In genomic region chr15:94460624-94461023, GRCh38 we compare ENCODE assay signal across 29 cellular contexts.
"Had no signal": no experiment of that assay in that cellular context is flagged by ENCODE, and none has a peak within 500 bp of the region (broad histone marks: within the 10 kb centered on the region; RNA-seq: fewer than 3 reads in every experiment).

No MANE protein-coding gene starts in this region.

- H3K27ac Mint-ChIP-seq: dendritic cell treated with granulocyte-macrophage colony-stimulating factor and Interleukin-4, amounts not matched to agents 40 ng/mL and 50 ng/mL, for 4 days; endodermal cell; mesothelial cell of epicardium; nephron progenitor cell; stimulated activated naive B cell treated with anti-CD40 and anti-IgM and Interleukin-4, amounts not matched to agents 10 μg/mL and 1 μg/mL and 100 μg/mL, for 72 hours; stimulated activated naive CD8-positive, alpha-beta T cell treated with anti-CD3 and anti-CD28 coated beads, Interleukin-15, Interleukin-2, amounts not matched to agents 100 ng/mL and 50 ng/mL, for 24 hours had no signal

- H3K9me3 Mint-ChIP-seq: central memory CD8-positive, alpha-beta T cell; dendritic cell treated with granulocyte-macrophage colony-stimulating factor and Interleukin-4, amounts not matched to agents 40 ng/mL and 50 ng/mL, for 4 days; endodermal cell; naive B cell; stimulated activated naive B cell treated with anti-CD40 and anti-IgM and Interleukin-4, amounts not matched to agents 10 μg/mL and 1 μg/mL and 100 μg/mL, for 72 hours; stimulated activated naive CD8-positive, alpha-beta T cell treated with anti-CD3 and anti-CD28 coated beads, Interleukin-15, Interleukin-2, amounts not matched to agents 100 ng/mL and 50 ng/mL, for 24 hours had no signal

- FAIRE-seq: kidney, pancreas, small intestine had no signal

- H3K27me3 ChIP-seq: colonic mucosa, gastroesophageal sphincter, heart left ventricle, hepatocyte, left lung, neutrophil, pancreas, right lobe of liver, transverse colon had no signal

- H3K27me3 Mint-ChIP-seq: central memory CD8-positive, alpha-beta T cell; dendritic cell treated with granulocyte-macrophage colony-stimulating factor and Interleukin-4, amounts not matched to agents 40 ng/mL and 50 ng/mL, for 4 days; naive B cell; stimulated activated naive B cell treated with anti-CD40 and anti-IgM and Interleukin-4, amounts not matched to agents 10 μg/mL and 1 μg/mL and 100 μg/mL, for 72 hours; stimulated activated naive CD8-positive, alpha-beta T cell treated with anti-CD3 and anti-CD28 coated beads, Interleukin-15, Interleukin-2, amounts not matched to agents 100 ng/mL and 50 ng/mL, for 24 hours had no signal

- H3K4me2 ChIP-seq: hepatocyte had no signal

- H3K9me3 ChIP-seq: colonic mucosa, gastroesophageal sphincter, heart left ventricle, left lung, mucosa of descending colon, neutrophil, pancreas, right lobe of liver, thoracic aorta, transverse colon had no signal

- H3K4me1 ChIP-seq: colonic mucosa, gastroesophageal sphincter, heart left ventricle, left lung, right lobe of liver, transverse colon had no signal

- H2AFZ ChIP-seq: hepatocyte had no signal

- H3K4me3 Mint-ChIP-seq: central memory CD8-positive, alpha-beta T cell; dendritic cell treated with granulocyte-macrophage colony-stimulating factor and Interleukin-4, amounts not matched to agents 40 ng/mL and 50 ng/mL, for 4 days; endodermal cell; mesothelial cell of epicardium; naive B cell; nephron progenitor cell; stimulated activated naive B cell treated with anti-CD40 and anti-IgM and Interleukin-4, amounts not matched to agents 10 μg/mL and 1 μg/mL and 100 μg/mL, for 72 hours; stimulated activated naive CD8-positive, alpha-beta T cell treated with anti-CD3 and anti-CD28 coated beads, Interleukin-15, Interleukin-2, amounts not matched to agents 100 ng/mL and 50 ng/mL, for 24 hours had no signal

- H3K27ac ChIP-seq: colonic mucosa, epithelial cell of prostate, gastroesophageal sphincter, heart left ventricle, hepatocyte, left lung, neutrophil, pancreas, right lobe of liver, thoracic aorta, transverse colon had no signal

- DNase-seq: colonic mucosa; effector CD8-positive, alpha-beta T cell; endodermal cell; foreskin fibroblast; heart left ventricle; kidney; left cardiac atrium; left lung; mesenchymal stem cell; mucosa of descending colon; naive B cell; nephron progenitor cell; pancreas; right lobe of liver; small intestine; stimulated activated CD4-positive, alpha-beta T cell treated with anti-CD3 and anti-CD28 coated beads, Interleukin-15, amount 100 ng/mL, for 24 hours; stimulated activated CD4-positive, alpha-beta T cell treated with anti-CD3 and anti-CD28 coated beads, Interleukin-2, amount 100 ng/mL, for 48 hours; stimulated activated naive B cell treated with anti-CD40 and anti-IgM and Interleukin-4, amounts not matched to agents 10 μg/mL and 1 μg/mL and 100 μg/mL, for 72 hours; transverse colon had no signal

- H3K4me1 Mint-ChIP-seq: central memory CD8-positive, alpha-beta T cell; nephron progenitor cell had no signal

- H3K36me3 ChIP-seq: colonic mucosa, gastroesophageal sphincter, heart left ventricle, pancreas, right lobe of liver, thoracic aorta, transverse colon had no signal

- H3K4me3 ChIP-seq: colonic mucosa, gastroesophageal sphincter, heart left ventricle, hepatocyte, left lung, mucosa of descending colon, pancreas, right lobe of liver, thoracic aorta, transverse colon had no signal

- ATAC-seq: esophagus mucosa; gastroesophageal sphincter; heart left ventricle; left cardiac atrium; left lung; mucosa of descending colon; pancreas; right lobe of liver; stimulated activated naive B cell treated with anti-CD40 and anti-IgM and Interleukin-4, amounts not matched to agents 10 μg/mL and 1 μg/mL and 100 μg/mL, for 72 hours had no signal
